Comparison of ENCODE assay signal across 1 cellular context in genomic region chr5:150700600-150701377, GRCh38.
TF ChIP-seq lines count a peak whose summit lies in the region.

RBM22 (minus strand) TSS chr5:150701062; CDS start chr5:150700985, 77 bp downstream.

TF ChIP-seq in HepG2, 621 proteins besides CTCF, POLR2A, EP300 and RAD21 (continued from another document and continues in another):
- TF ChIP-seq KAT8 (CRISPR knock-in tag; IDR thresholded peaks at IDR 0.05) (peak; percentile 99), SNAI1 (CRISPR knock-in tag; IDR thresholded peaks at IDR 0.05; ENCODE audit: borderline replicate concordance) (peak; percentile 85; the same call in 1 of the 2 replicates), ARHGAP35 (CRISPR knock-in tag; IDR thresholded peaks at IDR 0.05; ENCODE audit: borderline replicate concordance) (no peak), ZNF280B (CRISPR knock-in tag; IDR thresholded peaks at IDR 0.05; ENCODE audit: borderline replicate concordance) (peak; percentile 73), ZNF781 (CRISPR knock-in tag; IDR thresholded peaks at IDR 0.05; ENCODE audit: borderline replicate concordance, not compliant biosample characterization) (peak; percentile 29), NR2C2 (CRISPR knock-in tag; IDR thresholded peaks at IDR 0.05; ENCODE audit: borderline replicate concordance) (peak; percentile 78; the same call in 1 of the 2 replicates), RFXAP (CRISPR knock-in tag; IDR thresholded peaks at IDR 0.05; ENCODE audit: borderline replicate concordance) (0 out of 2 replicates have a peak, but pooled peaks have one; percentile 21), IRX3 (CRISPR knock-in tag; IDR thresholded peaks at IDR 0.05; ENCODE audit: borderline replicate concordance, low read depth) (peak; percentile 95; the same call in 1 of the 2 replicates), KDM4B (CRISPR knock-in tag; IDR thresholded peaks at IDR 0.05) (0 out of 2 replicates have a peak, but pooled peaks have one; percentile 11), SMAD1 (CRISPR knock-in tag; IDR thresholded peaks at IDR 0.05; ENCODE audit: borderline replicate concordance, low read depth) (0 out of 2 replicates have a peak, but pooled peaks have one; percentile 82), ZNF83 (CRISPR knock-in tag; IDR thresholded peaks at IDR 0.05; ENCODE audit: borderline replicate concordance) (peak; percentile 70; the same call in 1 of the 2 replicates), ZNF615 (CRISPR knock-in tag; IDR thresholded peaks at IDR 0.05; ENCODE audit: borderline replicate concordance) (no peak), THAP8 (CRISPR knock-in tag; IDR thresholded peaks at IDR 0.05; ENCODE audit: borderline replicate concordance) (peak; percentile 82; the same call in 1 of the 2 replicates), MLLT10 (CRISPR knock-in tag; IDR thresholded peaks at IDR 0.05) (no peak), YEATS2 (CRISPR knock-in tag; IDR thresholded peaks at IDR 0.05; ENCODE audit: borderline replicate concordance) (peak; percentile 94), ZNF558 (CRISPR knock-in tag; IDR thresholded peaks at IDR 0.05; ENCODE audit: borderline replicate concordance) (no peak; the same call in 1 of the 2 replicates), SNAPC4 (CRISPR knock-in tag; IDR thresholded peaks at IDR 0.05) (peak; percentile 86), ZMAT5 (CRISPR knock-in tag; IDR thresholded peaks at IDR 0.05; ENCODE audit: borderline replicate concordance, low read depth) (no peak), ZNF232 (CRISPR knock-in tag; IDR thresholded peaks at IDR 0.05; ENCODE audit: borderline replicate concordance) (peak; percentile 24; the same call in 1 of the 2 replicates), TGIF2 (CRISPR knock-in tag; IDR thresholded peaks at IDR 0.05) (peak; percentile 32; the same call in 1 of the 2 replicates), ONECUT2 (CRISPR knock-in tag; IDR thresholded peaks at IDR 0.05) (no peak), ZFY (CRISPR knock-in tag; IDR thresholded peaks at IDR 0.05) (peak; percentile 96), HNF1B (CRISPR knock-in tag; IDR thresholded peaks at IDR 0.05) (peak; percentile 65; the same call in 1 of the 2 replicates), ZBTB2 (CRISPR knock-in tag; IDR thresholded peaks at IDR 0.05; ENCODE audit: low read depth) (no peak; the same call in 1 of the 2 replicates), BORCS8-MEF2B (CRISPR knock-in tag; IDR thresholded peaks at IDR 0.05) (peak; percentile 91), ZNF605 (CRISPR knock-in tag; IDR thresholded peaks at IDR 0.05) (peak; percentile 88), ZFX (CRISPR knock-in tag; IDR thresholded peaks at IDR 0.05; ENCODE audit: low read depth) (peak; percentile 97), ZSCAN5A (CRISPR knock-in tag; IDR thresholded peaks at IDR 0.05; ENCODE audit: borderline replicate concordance) (peak; percentile 28; the same call in 1 of the 2 replicates), ZNF580 (CRISPR knock-in tag; IDR thresholded peaks at IDR 0.05; ENCODE audit: borderline replicate concordance, low read depth) (peak; percentile 67; the same call in 1 of the 2 replicates), KDM6A (CRISPR knock-in tag; IDR thresholded peaks at IDR 0.05; ENCODE audit: low read depth) (no peak), ZNF891 (CRISPR knock-in tag; IDR thresholded peaks at IDR 0.05) (peak; percentile 89), SP1 (IDR thresholded peaks at IDR 0.05) (no peak), SP1 (CRISPR knock-in tag; IDR thresholded peaks at IDR 0.05) (peak; percentile 89), NKX3-1 (CRISPR knock-in tag; IDR thresholded peaks at IDR 0.05) (0 out of 2 replicates have a peak, but pooled peaks have one; percentile 37), HMG20B (CRISPR knock-in tag; conservative IDR thresholded peaks at IDR 0.05) (no peak), ZNF570 (CRISPR knock-in tag; IDR thresholded peaks at IDR 0.05; ENCODE audit: borderline replicate concordance) (no peak), JDP2 (CRISPR knock-in tag; IDR thresholded peaks at IDR 0.05; ENCODE audit: borderline replicate concordance) (no peak), ZNF598 (CRISPR knock-in tag; IDR thresholded peaks at IDR 0.05; ENCODE audit: borderline replicate concordance) (peak; percentile 94), FOXA1 (IDR thresholded peaks at IDR 0.05) (no peak), FOXA1 (CRISPR knock-in tag; IDR thresholded peaks at IDR 0.05) (peak; percentile 63), AGO1 (IDR thresholded peaks at IDR 0.05; ENCODE audit: low read depth, low read length, poor library complexity, severe bottlenecking) (no peak), FOXP1 (IDR thresholded peaks at IDR 0.05) (0 out of 2 replicates have a peak, but pooled peaks have one; percentile 4), FOXP1 (CRISPR knock-in tag; IDR thresholded peaks at IDR 0.05) (peak; percentile 63; the same call in 1 of the 2 replicates), KAT7 (CRISPR knock-in tag; IDR thresholded peaks at IDR 0.05; ENCODE audit: borderline replicate concordance) (peak; percentile 79), ZBTB37 (CRISPR knock-in tag; IDR thresholded peaks at IDR 0.05) (no peak), IKZF1 (IDR thresholded peaks at IDR 0.05) (no peak), HOMEZ (CRISPR knock-in tag; IDR thresholded peaks at IDR 0.05; ENCODE audit: low read depth) (no peak)
